ENCODE assay signal across 2 cellular contexts in genomic region chr7:128359939-128360338, GRCh38.
TF ChIP-seq lines count a peak whose summit lies in the region.

No MANE protein-coding gene starts in this region.

TF ChIP-seq in GM23338, 12 proteins besides CTCF, POLR2A, EP300 and RAD21:
- TF ChIP-seq ETS1 (IDR thresholded peaks at IDR 0.05) (no peak), ZNF462 (CRISPR knock-in tag; IDR thresholded peaks at IDR 0.05) (no peak), JUNB (IDR thresholded peaks at IDR 0.05; ENCODE audit: unreplicated experiment) (no peak), EZH2phosphoT487 (IDR thresholded peaks at IDR 0.05; ENCODE audit: unreplicated experiment) (no peak), POLR2AphosphoS5 (IDR thresholded peaks at IDR 0.05; ENCODE audit: low read depth) (no peak), NANOG (IDR thresholded peaks at IDR 0.05; ENCODE audit: borderline replicate concordance) (no peak), EZH2 (IDR thresholded peaks at IDR 0.05; ENCODE audit: low read depth, unreplicated experiment) (no peak), ZNF114 (CRISPR knock-in tag; IDR thresholded peaks at IDR 0.05) (no peak), CREB1 (CRISPR knock-in tag; IDR thresholded peaks at IDR 0.05; ENCODE audit: low read depth) (no peak), STAT1 (IDR thresholded peaks at IDR 0.05; ENCODE audit: unreplicated experiment) (no peak), ZNF331 (CRISPR knock-in tag; IDR thresholded peaks at IDR 0.05; ENCODE audit: low read depth) (no peak)
- TF ChIP-seq, protein P1, sequence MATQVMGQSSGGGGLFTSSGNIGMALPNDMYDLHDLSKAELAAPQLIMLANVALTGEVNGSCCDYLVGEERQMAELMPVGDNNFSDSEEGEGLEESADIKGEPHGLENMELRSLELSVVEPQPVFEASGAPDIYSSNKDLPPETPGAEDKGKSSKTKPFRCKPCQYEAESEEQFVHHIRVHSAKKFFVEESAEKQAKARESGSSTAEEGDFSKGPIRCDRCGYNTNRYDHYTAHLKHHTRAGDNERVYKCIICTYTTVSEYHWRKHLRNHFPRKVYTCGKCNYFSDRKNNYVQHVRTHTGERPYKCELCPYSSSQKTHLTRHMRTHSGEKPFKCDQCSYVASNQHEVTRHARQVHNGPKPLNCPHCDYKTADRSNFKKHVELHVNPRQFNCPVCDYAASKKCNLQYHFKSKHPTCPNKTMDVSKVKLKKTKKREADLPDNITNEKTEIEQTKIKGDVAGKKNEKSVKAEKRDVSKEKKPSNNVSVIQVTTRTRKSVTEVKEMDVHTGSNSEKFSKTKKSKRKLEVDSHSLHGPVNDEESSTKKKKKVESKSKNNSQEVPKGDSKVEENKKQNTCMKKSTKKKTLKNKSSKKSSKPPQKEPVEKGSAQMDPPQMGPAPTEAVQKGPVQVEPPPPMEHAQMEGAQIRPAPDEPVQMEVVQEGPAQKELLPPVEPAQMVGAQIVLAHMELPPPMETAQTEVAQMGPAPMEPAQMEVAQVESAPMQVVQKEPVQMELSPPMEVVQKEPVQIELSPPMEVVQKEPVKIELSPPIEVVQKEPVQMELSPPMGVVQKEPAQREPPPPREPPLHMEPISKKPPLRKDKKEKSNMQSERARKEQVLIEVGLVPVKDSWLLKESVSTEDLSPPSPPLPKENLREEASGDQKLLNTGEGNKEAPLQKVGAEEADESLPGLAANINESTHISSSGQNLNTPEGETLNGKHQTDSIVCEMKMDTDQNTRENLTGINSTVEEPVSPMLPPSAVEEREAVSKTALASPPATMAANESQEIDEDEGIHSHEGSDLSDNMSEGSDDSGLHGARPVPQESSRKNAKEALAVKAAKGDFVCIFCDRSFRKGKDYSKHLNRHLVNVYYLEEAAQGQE (IDR thresholded peaks at IDR 0.05; ENCODE audit: unreplicated experiment) = no peak

TF ChIP-seq in neural cell, 6 proteins besides CTCF, POLR2A, EP300 and RAD21 (continued from another document):
- TF ChIP-seq MXI1 (conservative IDR thresholded peaks at IDR 0.05; ENCODE audit: poor library complexity, severe bottlenecking) (no peak), SMC3 (conservative IDR thresholded peaks at IDR 0.05; ENCODE audit: poor library complexity) (no peak), POLR2AphosphoS5 (IDR thresholded peaks at IDR 0.05) (no peak), EZH2 (IDR thresholded peaks at IDR 0.05; ENCODE audit: borderline replicate concordance, insufficient read depth, low read length, poor library complexity, severe bottlenecking) (no peak)
- TF ChIP-seq, protein P1 (IDR thresholded peaks at IDR 0.05; ENCODE audit: borderline replicate concordance) = no peak
